ENCODE assay signal across 8 cellular contexts in the genomic region with DNA sequence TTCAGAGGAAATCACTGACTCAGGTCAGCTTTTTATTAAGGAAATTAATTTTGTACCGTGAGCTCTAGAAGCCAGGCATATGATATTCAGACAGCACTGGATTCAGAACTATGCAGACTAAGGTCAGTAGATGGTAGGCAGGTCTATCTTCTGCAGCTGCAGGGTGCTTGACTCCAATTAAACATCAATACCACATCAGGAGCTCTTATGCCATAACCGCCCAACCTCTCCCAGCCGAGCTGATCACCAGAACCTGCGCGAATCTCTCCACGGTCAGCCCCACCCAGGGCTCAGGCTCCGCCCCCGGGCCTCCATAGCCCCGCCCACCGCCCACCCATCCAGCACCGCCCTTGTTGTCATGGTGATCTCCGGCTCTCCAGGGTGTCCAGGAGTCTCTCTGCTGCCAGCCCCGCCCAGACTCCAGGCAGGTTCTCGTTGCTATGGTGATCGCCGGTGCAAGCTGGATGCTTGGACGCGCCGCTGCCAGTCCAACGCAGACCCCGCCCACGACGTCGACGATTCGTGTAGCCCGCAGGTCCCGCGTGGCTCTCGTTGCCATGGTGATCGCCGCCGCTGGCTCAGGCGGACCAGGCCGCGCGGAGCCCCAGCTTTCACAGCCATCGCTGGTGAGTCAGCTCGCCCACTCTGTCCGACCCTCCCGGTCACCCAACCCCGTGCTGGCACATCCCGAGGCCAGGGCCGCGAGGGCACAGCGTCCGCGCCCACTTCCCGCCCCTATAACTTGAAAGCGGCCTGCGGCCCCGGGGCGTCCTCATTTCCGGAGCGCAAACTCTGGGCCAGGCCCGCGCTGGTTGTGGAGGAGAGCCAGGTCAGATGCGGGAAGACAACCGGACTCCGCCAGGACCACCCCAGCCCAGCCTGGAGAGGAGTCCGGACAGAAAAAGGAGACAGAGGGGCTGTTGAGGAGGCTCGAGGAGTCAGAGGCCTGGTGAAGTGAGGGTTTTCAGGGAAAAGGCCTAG. TPM values are rescaled to one million over a fixed set of nuclear protein-coding genes. Genes with fewer than 3 reads are reported as not detected.
DNase-seq lines count a peak whose midpoint lies in the region; ATAC-seq and TF ChIP-seq lines count a peak whose summit lies in the region.

A gene with protein sequence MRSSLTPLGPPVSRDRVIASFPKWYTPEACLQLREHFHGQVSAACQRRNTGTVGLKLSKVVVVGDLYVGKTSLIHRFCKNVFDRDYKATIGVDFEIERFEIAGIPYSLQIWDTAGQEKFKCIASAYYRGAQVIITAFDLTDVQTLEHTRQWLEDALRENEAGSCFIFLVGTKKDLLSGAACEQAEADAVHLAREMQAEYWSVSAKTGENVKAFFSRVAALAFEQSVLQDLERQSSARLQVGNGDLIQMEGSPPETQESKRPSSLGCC (plus strand): TSS at position 552 of the 981 bp plus-strand sequence. CDS start 1,140 bp downstream, outside the sequence.

- TF ChIP-seq CTCF in DND-41 (IDR thresholded peaks at IDR 0.05; ENCODE audit: borderline replicate concordance, extremely low read depth, low read length, poor library complexity, severe bottlenecking) (no peak), Peyer's patch (IDR thresholded peaks at IDR 0.05) (no peak), fibroblast of mammary gland (conservative IDR thresholded peaks at IDR 0.05; ENCODE audit: control insufficient read depth, insufficient read depth, low read depth, low read length) (no peak)

- no peak within 1 kb of the TSS for H3K4me2 ChIP-seq in DND-41 (ENCODE audit: insufficient read depth, low read length)

- H2AFZ ChIP-seq in DND-41 (ENCODE audit: low read depth, low read length): no peak within 1 kb of the TSS

- H3K36me3 ChIP-seq in DND-41 (ENCODE audit: insufficient read depth, low read length) (no peaks in the 10 kb centered on the region), HUES6 (ENCODE audit: control insufficient read depth, insufficient read depth, low read length) (no peaks in the 10 kb centered on the region), Peyer's patch (no peaks in the 10 kb centered on the region)

- TF ChIP-seq POLR2A in Peyer's patch (IDR thresholded peaks at IDR 0.05): peak; percentile 26 to 30

- peaks cover 2% of the 10 kb centered on the region for H3K27me3 ChIP-seq in DND-41 (ENCODE audit: insufficient read depth, low read length, poor library complexity)
- peaks cover 4% of the 10 kb centered on the region; the same call in 1 of the 2 replicates for H3K27me3 ChIP-seq in HUES6 (ENCODE audit: control insufficient read depth, insufficient read depth, low read length)
- no peaks in the 10 kb centered on the region for H3K27me3 ChIP-seq in Peyer's patch

- H3K9me3 ChIP-seq in DND-41 (ENCODE audit: insufficient read depth, low read length, severe bottlenecking): no peaks in the 10 kb centered on the region
- no peaks in the 10 kb centered on the region for H3K9me3 ChIP-seq in HUES6 (ENCODE audit: control insufficient read depth, insufficient read depth, low read depth, low read length)
- H3K9me3 ChIP-seq in Peyer's patch: no peaks in the 10 kb centered on the region

- ATAC-seq in DND-41 (ENCODE audit: insufficient read depth, low read depth): no peak

- DNase-seq in DND-41 (peak; percentile 18), Peyer's patch (peak; percentile 97 to 98 (median 98)), fibroblast of mammary gland (ENCODE audit: low read depth) (peak; percentile 98), myocyte (ENCODE audit: low read depth) (peak; percentile 32), NCI-H446 (lab: John Stamatoyannopoulos, UW) (no peak)
- peak; percentile 80 for DNase-seq in activated T-helper 9 cell treated with anti-CD3 and anti-CD28 coated beads, Interleukin-2, amount 50 U/mL, for 16 hours (ENCODE audit: low read depth)
- peak; percentile 90 for DNase-seq in stimulated activated CD8-positive, alpha-beta memory T cell treated with anti-CD3 and anti-CD28 coated beads, Interleukin-4, amount 100 ng/mL, for 48 hours

- H3K4me1 ChIP-seq in DND-41 (ENCODE audit: insufficient read depth, low read length) (peaks cover 18% of the 10 kb centered on the region), HUES6 (ENCODE audit: control insufficient read depth, insufficient read depth, low read length) (peaks cover 37% of the 10 kb centered on the region), Peyer's patch (peaks cover 3 to 36% (median 17%) of the 10 kb centered on the region in 4 donors)

- H3K4me3 ChIP-seq in DND-41 (ENCODE audit: low read depth in 1 of 2, low read length in 2 of 2) (no peak within 1 kb of the TSS), HUES6 (ENCODE audit: low read depth, low read length) (peak within 1 kb of the TSS; percentile 73), Peyer's patch (peak within 1 kb of the TSS; percentile 30 to 48 (median 44)), fibroblast of mammary gland (ENCODE audit: control insufficient read depth, low read depth, low read length) (peak within 1 kb of the TSS; percentile 57)

- no peaks in the 10 kb centered on the region for H4K20me1 ChIP-seq in DND-41 (ENCODE audit: insufficient read depth, low read length)

- H3K9ac ChIP-seq in DND-41 (ENCODE audit: low read depth, low read length): no peak within 1 kb of the TSS
- H3K9ac ChIP-seq in HUES6 (ENCODE audit: low read length): peak within 1 kb of the TSS; percentile 46

- no peaks in the 10 kb centered on the region for H3K79me2 ChIP-seq in DND-41 (ENCODE audit: insufficient read depth, low read length)

- H3K27ac ChIP-seq in DND-41 (ENCODE audit: low read length): no peak within 1 kb of the TSS
- H3K27ac ChIP-seq in HUES6 (ENCODE audit: low read depth, low read length): no peak within 1 kb of the TSS
- H3K27ac ChIP-seq in Peyer's patch: peak within 1 kb of the TSS; percentile 17 to 69 (median 46)

RNA-seq across cellular contexts. Expression of the gene that starts here (rescaled TPM):
- total RNA-seq in Peyer's patch: 1 to 10 TPM in 3 of 4 donors, not detected in 1; 1.0 to 2.5 (median 1.7) TPM
- total RNA-seq in myocyte: 0.08 and 0.21 TPM in 2 replicates
- 0.15 TPM for polyA plus RNA-seq in myocyte (2012)

Comparison
In these comparisons a context has a peak if more than half of its experiments do, and no peak if none do; other contexts are left out.
1. Peak in DNase-seq in myocyte; RNA of the gene not detected or under 1 TPM.
2. DNase-seq: peak in DND-41 (single experiment), Peyer's patch (3 of 3), activated T-helper 9 cell treated with anti-CD3 and anti-CD28 coated beads, Interleukin-2, amount 50 U/mL, for 16 hours (single experiment), fibroblast of mammary gland (single experiment) and stimulated activated CD8-positive, alpha-beta memory T cell treated with anti-CD3 and anti-CD28 coated beads, Interleukin-4, amount 100 ng/mL, for 48 hours (single experiment); none in NCI-H446 (0 of 2).
3. H3K27ac ChIP-seq: peak in Peyer's patch (4 of 4); none in DND-41 (single experiment) and HUES6 (single experiment).
4. H3K4me3 ChIP-seq: peak in HUES6 (single experiment), Peyer's patch (4 of 4) and fibroblast of mammary gland (single experiment); none in DND-41 (0 of 2).